Comparison of ENCODE assay signal across 12 cellular contexts in the genomic region with DNA sequence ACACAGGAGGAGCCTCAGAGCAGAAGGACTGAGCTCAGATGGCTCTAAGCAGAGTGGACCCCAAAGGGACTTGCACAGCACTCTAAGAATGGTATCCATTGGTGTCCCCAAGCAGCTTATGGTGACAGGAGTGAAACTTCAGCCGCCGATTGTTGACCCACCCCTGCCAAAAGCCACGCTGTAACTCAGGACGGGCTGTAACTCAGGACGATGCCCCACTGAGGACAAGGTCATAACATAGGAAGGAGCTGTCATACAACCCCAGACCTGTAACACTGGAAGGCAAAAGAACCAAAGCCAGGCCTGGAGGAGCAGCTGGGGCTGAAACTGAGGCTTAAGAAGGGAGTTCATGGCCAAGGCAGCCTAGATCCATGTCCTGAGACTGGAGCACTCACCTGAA. TPM values are rescaled to one million over a fixed set of nuclear protein-coding genes. Genes with fewer than 3 reads are reported as not detected.
DNase-seq lines count a peak whose midpoint lies in the region; ATAC-seq and TF ChIP-seq lines count a peak whose summit lies in the region.
"Had no signal": no experiment of that assay in that cellular context is flagged by ENCODE, and none has a peak within 500 bp of the region (broad histone marks: within the 10 kb centered on the region; RNA-seq: fewer than 3 reads in every experiment).

No MANE protein-coding gene starts in this region.

- peaks cover 31% of the 10 kb centered on the region for H3K36me3 Mint-ChIP-seq in T-helper 2 cell treated with Interferon-gamma antibody and Interleukin-4, amounts not matched to agents 5 μg/mL and 100 μg/mL, for 36 hours (ENCODE audit: low read depth)
- H3K36me3 Mint-ChIP-seq in CD14-positive monocyte = peaks cover 9% of the 10 kb centered on the region in 2 donors

- no peak for ATAC-seq in left lung
- ATAC-seq: T-cell had no signal

- H3K9me3 ChIP-seq in left lung = no peaks in the 10 kb centered on the region
- no peaks in the 10 kb centered on the region for H3K9me3 ChIP-seq in suprapubic skin

- peaks cover 35 to 85% of the 10 kb centered on the region in 2 donors for H3K4me1 ChIP-seq in left lung
- H3K4me1 ChIP-seq in suprapubic skin = peaks cover 85% of the 10 kb centered on the region

- peaks cover 43% of the 10 kb centered on the region for H3K4me1 Mint-ChIP-seq in T-helper 2 cell treated with Interferon-gamma antibody and Interleukin-4, amounts not matched to agents 5 μg/mL and 100 μg/mL, for 36 hours (ENCODE audit: low read depth)
- peaks cover 23% of the 10 kb centered on the region for H3K4me1 Mint-ChIP-seq in CD14-positive monocyte

- no peak for TF ChIP-seq EP300 in suprapubic skin (IDR thresholded peaks at IDR 0.05)

- no peak for DNase-seq in T-helper 2 cell treated with Interferon-gamma antibody and Interleukin-4, amounts not matched to agents 5 μg/mL and 100 μg/mL, for 36 hours (ENCODE audit: low spot score)
- no peak for DNase-seq in T-helper 2 cell
- DNase-seq in brain microvascular endothelial cell = no peak
- no peak for DNase-seq in left lung
- DNase-seq in suprapubic skin (ENCODE audit: low spot score in 2 of 2) = no peak
- no peak for DNase-seq in NCI-H774 (lab: John Stamatoyannopoulos, UW)
- no peak for DNase-seq in head of caudate nucleus
- no peak for DNase-seq in CD14-positive monocyte (ENCODE audit: low spot score)
- DNase-seq: DND-41, NCI-H146, T-cell had no signal

- H3K4me3 ChIP-seq in brain microvascular endothelial cell (ENCODE audit: low read depth, low read length) = no peak overlapping the region
- H3K4me3 ChIP-seq in left lung = no peak overlapping the region
- H3K4me3 ChIP-seq in suprapubic skin = no peak overlapping the region

- TF ChIP-seq CTCF in brain microvascular endothelial cell (IDR thresholded peaks at IDR 0.05; ENCODE audit: low read depth, low read length, missing control alignments) = no peak
- no peak for TF ChIP-seq CTCF in left lung (IDR thresholded peaks at IDR 0.05)
- TF ChIP-seq CTCF in suprapubic skin (IDR thresholded peaks at IDR 0.05) = no peak
- no peak for TF ChIP-seq CTCF in CD14-positive monocyte (IDR thresholded peaks at IDR 0.05)

- intact Hi-C loops in left lung (cut with DNase I) (no loop called here), head of caudate nucleus (cut with DNase I) (no loop called here), CD14-positive monocyte (cut with micrococcal nuclease) (no loop called here)

- in situ Hi-C loops in brain microvascular endothelial cell (cut with HindIII; ENCODE audit: low pct_ligation_motif_present, low sequenced_read_pairs) = no loop called here

- peak overlapping the region; percentile 99 for H3K27ac ChIP-seq in brain microvascular endothelial cell
- H3K27ac ChIP-seq in left lung = peak overlapping the region; percentile 88
- H3K27ac ChIP-seq in suprapubic skin = peak overlapping the region; percentile 93

- no peaks in the 10 kb centered on the region for H3K27me3 ChIP-seq in brain microvascular endothelial cell (replicated peaks)
- no peaks in the 10 kb centered on the region for H3K27me3 ChIP-seq in left lung
- H3K27me3 ChIP-seq in suprapubic skin = no peaks in the 10 kb centered on the region

- no peaks in the 10 kb centered on the region for H3K9me3 Mint-ChIP-seq in T-helper 2 cell treated with Interferon-gamma antibody and Interleukin-4, amounts not matched to agents 5 μg/mL and 100 μg/mL, for 36 hours
- no peaks in the 10 kb centered on the region for H3K9me3 Mint-ChIP-seq in CD14-positive monocyte
- H3K9me3 Mint-ChIP-seq: T-cell had no signal

- no peak overlapping the region for H3K4me3 Mint-ChIP-seq in T-helper 2 cell treated with Interferon-gamma antibody and Interleukin-4, amounts not matched to agents 5 μg/mL and 100 μg/mL, for 36 hours
- no peak overlapping the region for H3K4me3 Mint-ChIP-seq in CD14-positive monocyte
- H3K4me3 Mint-ChIP-seq: T-cell had no signal

- peaks cover 54% of the 10 kb centered on the region for H3K36me3 ChIP-seq in brain microvascular endothelial cell (replicated peaks)
- H3K36me3 ChIP-seq in left lung = peaks cover 0 to 55% of the 10 kb centered on the region in 2 donors
- peaks cover 51% of the 10 kb centered on the region for H3K36me3 ChIP-seq in suprapubic skin

- peaks cover 5% of the 10 kb centered on the region for H3K27me3 Mint-ChIP-seq in T-helper 2 cell treated with Interferon-gamma antibody and Interleukin-4, amounts not matched to agents 5 μg/mL and 100 μg/mL, for 36 hours (ENCODE audit: low read depth)
- peaks cover 0 to 4% (median 0%) of the 10 kb centered on the region in 3 donors for H3K27me3 Mint-ChIP-seq in CD14-positive monocyte (ENCODE audit: low read depth in 3 of 3)
- H3K27me3 Mint-ChIP-seq: T-cell had no signal

- H3K27ac Mint-ChIP-seq in T-helper 2 cell treated with Interferon-gamma antibody and Interleukin-4, amounts not matched to agents 5 μg/mL and 100 μg/mL, for 36 hours = peak overlapping the region; percentile 23
- H3K27ac Mint-ChIP-seq in CD14-positive monocyte = no peak overlapping the region
- H3K27ac Mint-ChIP-seq: T-cell had no signal

- TF ChIP-seq POLR2A in suprapubic skin (IDR thresholded peaks at IDR 0.05) = no peak

- 79% methylated on average over 5 of the region's 5 CpGs for WGBS in suprapubic skin

RNA-seq across cellular contexts. Expression of a gene that starts 14.2 kb away (rescaled TPM):
- total RNA-seq in left lung = 1,000 to 10,000 TPM in 1 of 2 donors, 100 to 1,000 TPM in 1; 928 to 1,244 TPM
- 100 to 1,000 TPM; 309 to 520 (median 422) TPM for total RNA-seq in suprapubic skin
- polyA plus RNA-seq in CD14-positive monocyte = 10 to 100 TPM; 21.1 to 34.9 TPM

RNA-seq across cellular contexts. Expression of a gene that starts 21.4 kb away (rescaled TPM):
- total RNA-seq in left lung (1 to 10 TPM in 1 of 2 donors, not detected in 1; 2.2 TPM), suprapubic skin (not detected)
- polyA plus RNA-seq in CD14-positive monocyte = not detected
- total RNA-seq: bronchial epithelial cell had no signal

RNA-seq across cellular contexts. Expression of a gene that starts 52.3 kb away (rescaled TPM):
- total RNA-seq in left lung = 10 to 100 TPM; 25.9 to 30.5 TPM
- total RNA-seq in suprapubic skin = 10 to 100 TPM; 35.4 to 47.5 (median 44.3) TPM
- 10 to 100 TPM; 17.5 to 21.4 TPM for polyA plus RNA-seq in CD14-positive monocyte
